ENCODE assay signal across 8 cellular contexts in the genomic region with DNA sequence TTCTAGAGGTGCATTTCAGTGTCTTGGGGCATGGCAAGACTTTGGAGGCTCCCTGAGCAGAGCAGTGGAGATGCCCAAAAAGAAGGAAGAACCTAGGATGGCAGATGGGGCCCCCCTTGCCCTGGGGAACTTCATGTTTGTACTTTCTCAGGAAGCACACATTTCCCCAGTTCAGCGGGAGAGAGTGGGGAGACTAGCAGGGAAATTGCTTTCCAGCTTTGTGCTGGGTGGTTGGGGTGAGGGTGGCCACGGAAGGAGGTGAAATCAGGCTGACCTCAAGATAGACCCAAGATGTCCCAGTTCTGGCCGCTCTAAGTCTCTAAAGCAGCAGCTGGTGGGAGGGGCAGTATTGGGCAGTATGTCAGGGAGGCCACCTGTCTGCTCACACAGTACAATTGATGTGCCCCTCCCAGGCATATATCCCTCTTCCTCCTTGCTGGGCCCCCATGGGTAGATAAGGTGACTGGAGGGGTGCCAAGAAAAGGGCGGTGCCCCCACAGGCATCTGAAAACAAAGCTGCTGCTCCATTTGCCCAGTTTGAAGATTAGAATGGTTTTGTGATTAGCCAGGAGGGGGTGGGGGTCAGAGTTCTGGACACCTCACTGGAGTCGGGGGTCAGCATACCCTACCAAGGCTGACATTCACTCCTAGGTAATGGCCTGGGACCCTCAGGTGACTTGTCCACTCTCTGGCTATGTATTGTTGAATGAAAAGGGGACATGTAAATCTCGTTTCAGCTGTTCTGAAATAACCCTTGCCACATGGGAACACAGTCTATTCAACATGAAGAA. TPM values are rescaled to one million over a fixed set of nuclear protein-coding genes. Genes with fewer than 3 reads are reported as not detected.
A peak's percentile ranks its signal among the peaks of the same experiment; 100 is the strongest.
DNase-seq lines count a peak whose midpoint lies in the region; ATAC-seq and TF ChIP-seq lines count a peak whose summit lies in the region.

No MANE protein-coding gene starts in this region.

- peak; percentile 92 for DNase-seq in DMS 273 (lab: John Stamatoyannopoulos, UW; ENCODE audit: unreplicated experiment)
- peak; percentile 62 to 68 for DNase-seq in SJSA1 (ENCODE audit: low read depth in 1 of 2, low spot score in 2 of 2)
- no peak for DNase-seq in progenitor cell of endocrine pancreas (ENCODE audit: low spot score, unreplicated experiment)
- no peak for DNase-seq in T1000 (lab: John Stamatoyannopoulos, UW)

- H3K27ac Mint-ChIP-seq in progenitor cell of endocrine pancreas = peak overlapping the region; percentile 90

- TF ChIP-seq EP300 in gastroesophageal sphincter (IDR thresholded peaks at IDR 0.05) = no peak

- TF ChIP-seq CTCF in gastroesophageal sphincter (IDR thresholded peaks at IDR 0.05) (no peak), progenitor cell of endocrine pancreas (IDR thresholded peaks at IDR 0.05; ENCODE audit: unreplicated experiment) (no peak)

- H3K9me3 Mint-ChIP-seq in progenitor cell of endocrine pancreas (ENCODE audit: low read depth) = no peaks in the 10 kb centered on the region

- peaks cover 25% of the 10 kb centered on the region for H3K4me1 Mint-ChIP-seq in progenitor cell of endocrine pancreas (ENCODE audit: low read depth)

- H3K4me3 Mint-ChIP-seq in progenitor cell of endocrine pancreas (ENCODE audit: low read depth) = no peak overlapping the region

- peaks cover 30% of the 10 kb centered on the region for H3K36me3 Mint-ChIP-seq in progenitor cell of endocrine pancreas (ENCODE audit: insufficient read depth)

- no peaks in the 10 kb centered on the region for H3K9me3 ChIP-seq in SJSA1 (replicated peaks)
- no peaks in the 10 kb centered on the region for H3K9me3 ChIP-seq in gastroesophageal sphincter

- 24% methylated on average over 5 of the region's 6 CpGs; no CpG with 5 or more reads in 1 of the 2 donors for WGBS in gastroesophageal sphincter (ENCODE audit: low coverage in 1 of 2), 2 donors

- H3K36me3 ChIP-seq in SJSA1 (peaks cover 19% of the 10 kb centered on the region), gastroesophageal sphincter (peaks cover 0 to 28% of the 10 kb centered on the region in 2 donors)

- H3K4me3 ChIP-seq in SJSA1 = no peak overlapping the region
- H3K4me3 ChIP-seq in gastroesophageal sphincter = no peak overlapping the region

- H3K27me3 ChIP-seq in SJSA1 (replicated peaks) (no peaks in the 10 kb centered on the region), gastroesophageal sphincter (no peaks in the 10 kb centered on the region)

- H3K27me3 Mint-ChIP-seq in progenitor cell of endocrine pancreas = no peaks in the 10 kb centered on the region

- ATAC-seq in gastroesophageal sphincter (no peak), HG02642 (IDR thresholded peaks at IDR 0.05; ENCODE audit: poor library complexity, unreplicated experiment) (no peak), HG03571 (IDR thresholded peaks at IDR 0.05; ENCODE audit: unreplicated experiment) (no peak), GM19023 (IDR thresholded peaks at IDR 0.05; ENCODE audit: unreplicated experiment) (no peak)

- peaks cover 54% of the 10 kb centered on the region for H3K4me1 ChIP-seq in SJSA1 (replicated peaks)
- H3K4me1 ChIP-seq in gastroesophageal sphincter = peaks cover 48 to 96% (median 67%) of the 10 kb centered on the region in 3 donors

- TF ChIP-seq POLR2A in gastroesophageal sphincter (IDR thresholded peaks at IDR 0.05) = no peak

- peak overlapping the region; percentile 99 for H3K27ac ChIP-seq in SJSA1
- peak overlapping the region; percentile 90 to 98 (median 96) for H3K27ac ChIP-seq in gastroesophageal sphincter

RNA-seq across cellular contexts. Expression of a gene that starts 17.1 kb away (rescaled TPM):
- total RNA-seq in SJSA1 (2014; rRNA removed; shearing (Covaris generic)) = 16.2 and 26.8 TPM in 2 replicates
- total RNA-seq in gastroesophageal sphincter (10 to 100 TPM; 31.9 to 46.9 (median 35.7) TPM), progenitor cell of endocrine pancreas (19.0 and 22.9 TPM in 2 replicates)

RNA-seq across cellular contexts. Expression of a gene that starts 33.8 kb away (rescaled TPM):
- 0.13 and 1.5 TPM in 2 replicates for total RNA-seq in SJSA1 (2014; rRNA removed; shearing (Covaris generic))
- total RNA-seq in gastroesophageal sphincter = 1 to 10 TPM in 1 of 4 donors, under 1 TPM in 3; 0.39 to 1.4 (median 0.69) TPM
- total RNA-seq in progenitor cell of endocrine pancreas = 1.4 and 2.4 TPM in 2 replicates

RNA-seq across cellular contexts. Expression of a gene that starts 43.0 kb away (rescaled TPM):
- total RNA-seq in SJSA1 (2014; rRNA removed; shearing (Covaris generic)) = 10.2 and 15.4 TPM in 2 replicates
- 10 to 100 TPM; 16.8 to 25.8 (median 19.9) TPM for total RNA-seq in gastroesophageal sphincter
- 60.0 and 66.9 TPM in 2 replicates for total RNA-seq in progenitor cell of endocrine pancreas

RNA-seq across cellular contexts. Expression of a gene that starts 48.0 kb away (rescaled TPM):
- 20.1 and 35.0 TPM in 2 replicates for total RNA-seq in SJSA1 (2014; rRNA removed; shearing (Covaris generic))
- 10 to 100 TPM; 24.4 to 33.9 (median 26.0) TPM for total RNA-seq in gastroesophageal sphincter
- 26.8 and 33.7 TPM in 2 replicates for total RNA-seq in progenitor cell of endocrine pancreas

RNA-seq across cellular contexts. Expression of a gene that starts 58.6 kb away (rescaled TPM):
- total RNA-seq in SJSA1 (2014; rRNA removed; shearing (Covaris generic)) = 18.4 and 22.3 TPM in 2 replicates
- total RNA-seq in gastroesophageal sphincter (1 to 10 TPM; 4.0 to 6.8 (median 4.8) TPM), progenitor cell of endocrine pancreas (18.1 and 19.6 TPM in 2 replicates)

Comparison
In these comparisons a context has a peak if more than half of its experiments do, and no peak if none do; other contexts are left out.
1. DNase-seq: peak in DMS 273 (single experiment) and SJSA1 (2 of 2); none in progenitor cell of endocrine pancreas (single experiment) and T1000 (single experiment).